In genomic region chr7:123552134-123552533, GRCh38 we compare ENCODE assay signal across 4 cellular contexts. TPM values are rescaled to one million over a fixed set of nuclear protein-coding genes. Genes with fewer than 3 reads are reported as not detected.
"Had no signal": no experiment of that assay in that cellular context is flagged by ENCODE, and none has a peak within 500 bp of the region (broad histone marks: within the 10 kb centered on the region; RNA-seq: fewer than 3 reads in every experiment).

No MANE protein-coding gene starts in this region.

RNA-seq across cellular contexts. Expression of gene ASB15, which starts 49.5 kb away (rescaled TPM):
- total RNA-seq: LHCN-M2, M059J, MCF 10A, NCI-H460 had no signal
